25 cellular contexts compared by ENCODE assay signal in genomic region chr15:90921887-90922286, GRCh38. TPM values are rescaled to one million over a fixed set of nuclear protein-coding genes. Genes with fewer than 3 reads are reported as not detected.
"Had no signal": no experiment of that assay in that cellular context is flagged by ENCODE, and none has a peak within 500 bp of the region (broad histone marks: within the 10 kb centered on the region; RNA-seq: fewer than 3 reads in every experiment).

No MANE protein-coding gene starts in this region.

- H3K27me3 Mint-ChIP-seq: activated naive CD8-positive, alpha-beta T cell; brain; central memory CD8-positive, alpha-beta T cell; T-helper 17 cell had no signal

- H3K4me1 Mint-ChIP-seq: brain had no signal

- H3K4me1 ChIP-seq: SJSA1 had no signal

- H3K4me3 ChIP-seq: SJSA1 had no signal

- H3K9me3 ChIP-seq: SJSA1 had no signal

- ATAC-seq: PC-3, SK-N-SH treated with all-trans-retinoic acid at 6 μM for 48 hours, T-helper 17 cell had no signal

- H3K9me3 Mint-ChIP-seq: brain; central memory CD8-positive, alpha-beta T cell had no signal

- H3K27me3 ChIP-seq: SJSA1 had no signal

- H3K27ac ChIP-seq: SJSA1, VCaP had no signal

- FAIRE-seq: astrocyte, RCC 7860 had no signal

- DNase-seq: activated CD4-positive, CD25-positive, alpha-beta regulatory T cell; activated effector memory CD4-positive, alpha-beta T cell treated with anti-CD3 and anti-CD28 coated beads, Interleukin-2, amount 50 U/mL, for 16 hours; activated T-cell treated with anti-CD3 and anti-CD28 coated beads for 4 hours; amygdala; cortex of kidney; KBM-7; NCI-H1048; NCI-H146; NCI-H187 treated with DMSO at 0.1 percent for 48 hours; NCI-H2081 treated with DMSO at 0.1 percent for 48 hours; NCI-H446; NCI-H524; PC-3; SHP77; SW 1271; T-helper 17 cell had no signal

- H3K4me3 Mint-ChIP-seq: activated naive CD8-positive, alpha-beta T cell; brain; central memory CD8-positive, alpha-beta T cell; T-helper 17 cell had no signal

- H3K27ac Mint-ChIP-seq: activated naive CD8-positive, alpha-beta T cell; T-helper 17 cell had no signal

RNA-seq across cellular contexts. Expression of gene FES, which starts 37.6 kb away (rescaled TPM):
- total RNA-seq: M059J had no signal
